Comparison of ENCODE assay signal across 32 cellular contexts in the genomic region with DNA sequence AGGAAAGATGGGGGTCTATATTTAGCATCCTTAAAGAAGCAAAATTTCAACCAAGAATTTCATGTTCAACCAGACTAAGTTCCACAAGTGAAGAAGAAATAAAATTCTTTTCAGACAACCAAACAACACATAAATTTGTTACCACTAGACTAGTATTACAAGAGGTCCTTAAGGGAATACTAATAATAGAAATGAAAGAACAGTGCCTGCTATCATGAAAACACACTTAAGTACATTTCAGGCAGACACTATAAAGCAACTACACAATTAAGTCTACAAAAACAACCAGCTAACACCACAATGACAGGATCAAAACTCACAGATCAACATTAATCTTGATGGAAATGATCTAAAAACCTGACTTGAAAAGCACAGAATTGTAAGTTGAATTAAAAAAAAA.
"Had no signal": no experiment of that assay in that cellular context is flagged by ENCODE, and none has a peak within 500 bp of the region (broad histone marks: within the 10 kb centered on the region; RNA-seq: fewer than 3 reads in every experiment).

No MANE protein-coding gene starts in this region.

- H3K27me3 ChIP-seq: adrenal gland, body of pancreas, brain microvascular endothelial cell, breast epithelium had no signal

- H3K27ac ChIP-seq: adrenal gland, body of pancreas, brain microvascular endothelial cell, breast epithelium, VCaP had no signal

- H3K36me3 ChIP-seq: adrenal gland, brain microvascular endothelial cell, breast epithelium had no signal

- H3K9me3 ChIP-seq: adrenal gland, body of pancreas, breast epithelium had no signal

- H3K4me3 ChIP-seq: adrenal gland, body of pancreas, breast epithelium had no signal

- ATAC-seq: activated CD8-positive, alpha-beta T cell treated with anti-CD3 and anti-CD28 coated beads for 36 hours; activated naive CD4-positive, alpha-beta T cell treated with anti-CD3 and anti-CD28 coated beads, Interleukin-2, amount 50 U/mL, for 72 hours; activated T-cell treated with anti-CD3 and anti-CD28 coated beads, Interleukin-2, amount 50 U/mL, for 4 hours; activated T-cell treated with anti-CD3 and anti-CD28 coated beads, Interleukin-2, amount 50 U/mL, for 72 hours; activated T-helper 17 cell treated with anti-CD3 and anti-CD28 coated beads, Interleukin-2, amount 50 U/mL, for 72 hours; body of pancreas had no signal

- H3K4me1 ChIP-seq: adrenal gland, body of pancreas, breast epithelium had no signal

- DNase-seq: activated B cell treated with CpG ODN at 0.5 μM for 24 hours; activated CD4-positive, alpha-beta memory T cell treated with anti-CD3 and anti-CD28 coated beads for 36 hours; activated CD4-positive, alpha-beta T cell treated with anti-CD3 and anti-CD28 coated beads for 4 hours; activated CD4-positive, alpha-beta T cell treated with anti-CD3 and anti-CD28 coated beads, Interleukin-2, amount 10 ng/mL, durations not matched to agents 24 days and 14 days; activated CD4-positive, alpha-beta T cell treated with anti-CD3 and anti-CD28 coated beads, Interleukin-2, amount 50 U/mL, for 1 hour; activated CD4-positive, alpha-beta T cell treated with anti-CD3 and anti-CD28 coated beads, Interleukin-2, amount 50 U/mL, for 4 hours; activated CD4-positive, CD25-positive, alpha-beta regulatory T cell treated with anti-CD3 and anti-CD28 coated beads, Interleukin-2, amount 50 U/mL, for 72 hours; activated CD8-positive, alpha-beta memory T cell treated with anti-CD3 and anti-CD28 coated beads, Interleukin-2, amount 50 U/mL, for 4 hours; activated CD8-positive, alpha-beta T cell treated with anti-CD3 and anti-CD28 coated beads for 36 hours; activated effector memory CD4-positive, alpha-beta T cell treated with anti-CD3 and anti-CD28 coated beads, Interleukin-2, amount 50 U/mL, for 16 hours; activated gamma-delta T cell treated with Interleukin-2 at 50 U/mL for 16 hours; activated naive CD4-positive, alpha-beta T cell; activated naive CD4-positive, alpha-beta T cell treated with anti-CD3 and anti-CD28 coated beads for 36 hours; activated naive CD4-positive, alpha-beta T cell treated with anti-CD3 and anti-CD28 coated beads, Interleukin-2, amount 50 U/mL, for 16 hours; activated naive CD8-positive, alpha-beta T cell treated with anti-CD3 and anti-CD28 coated beads for 36 hours; activated T-cell treated with anti-CD3 and anti-CD28 coated beads for 4 hours; activated T-cell treated with anti-CD3 and anti-CD28 coated beads, Interleukin-2, amount 50 U/mL, for 1 hour; activated T-cell treated with anti-CD3 and anti-CD28 coated beads, Interleukin-2, amount 50 U/mL, for 4 hours; activated T-cell treated with anti-CD3 and anti-CD28 coated beads, Interleukin-2, amount 50 U/mL, for 72 hours; adrenal gland; amniotic stem cell; aorta; body of pancreas; brain microvascular endothelial cell; central memory CD4-positive, alpha-beta T cell; T-helper 1 cell; T-helper 2 cell; T-helper 9 cell had no signal
